2 cellular contexts compared by ENCODE assay signal in the genomic region with DNA sequence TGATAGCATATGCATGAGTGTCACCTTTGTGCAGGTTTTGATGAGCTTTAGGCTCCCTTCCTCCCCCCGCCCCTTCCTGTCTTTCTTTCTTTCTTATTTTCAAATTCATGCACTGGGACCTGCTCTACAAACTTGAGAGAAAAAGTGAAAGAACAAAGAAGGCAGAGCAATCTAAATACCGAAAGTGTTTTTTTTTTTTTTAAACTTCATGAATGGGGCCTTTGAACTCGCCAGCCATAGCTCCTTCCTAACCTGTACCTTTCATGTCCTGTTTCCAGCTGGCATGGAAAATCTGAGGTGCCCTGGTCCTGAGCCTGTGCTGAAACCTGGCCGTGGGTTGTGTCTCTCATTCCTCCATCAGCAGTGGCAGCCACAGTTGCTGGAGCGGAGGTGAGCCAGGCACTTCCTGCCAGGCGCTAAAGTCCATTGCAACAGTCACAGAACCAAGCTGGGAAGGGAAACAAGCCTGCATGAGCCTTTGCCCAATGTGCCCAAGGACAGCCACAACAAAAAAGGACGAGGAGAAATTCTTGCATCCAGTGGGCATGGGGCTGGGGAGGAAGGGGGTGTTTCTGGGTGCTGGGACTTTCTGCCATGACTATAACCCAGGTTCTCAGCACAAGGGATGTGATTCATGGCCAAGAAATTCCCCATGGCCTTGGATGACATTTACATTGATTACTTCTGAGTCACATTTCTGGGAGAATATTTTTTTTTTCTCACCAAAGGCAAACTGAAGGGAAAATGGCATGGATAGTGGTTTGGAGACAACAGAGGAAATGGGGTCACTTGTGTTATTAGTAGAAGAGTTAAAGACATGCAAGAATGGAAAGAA.
TF ChIP-seq lines count a peak whose summit lies in the region.

No MANE protein-coding gene starts in this region.

TF ChIP-seq in SK-N-SH, 30 proteins besides CTCF, POLR2A, EP300 and RAD21 (continued from another document):
- peak; percentile 78 for TF ChIP-seq POLR2AphosphoS5 (IDR thresholded peaks at IDR 0.05; ENCODE audit: low read depth, low read length)
- TF ChIP-seq, protein P1, sequence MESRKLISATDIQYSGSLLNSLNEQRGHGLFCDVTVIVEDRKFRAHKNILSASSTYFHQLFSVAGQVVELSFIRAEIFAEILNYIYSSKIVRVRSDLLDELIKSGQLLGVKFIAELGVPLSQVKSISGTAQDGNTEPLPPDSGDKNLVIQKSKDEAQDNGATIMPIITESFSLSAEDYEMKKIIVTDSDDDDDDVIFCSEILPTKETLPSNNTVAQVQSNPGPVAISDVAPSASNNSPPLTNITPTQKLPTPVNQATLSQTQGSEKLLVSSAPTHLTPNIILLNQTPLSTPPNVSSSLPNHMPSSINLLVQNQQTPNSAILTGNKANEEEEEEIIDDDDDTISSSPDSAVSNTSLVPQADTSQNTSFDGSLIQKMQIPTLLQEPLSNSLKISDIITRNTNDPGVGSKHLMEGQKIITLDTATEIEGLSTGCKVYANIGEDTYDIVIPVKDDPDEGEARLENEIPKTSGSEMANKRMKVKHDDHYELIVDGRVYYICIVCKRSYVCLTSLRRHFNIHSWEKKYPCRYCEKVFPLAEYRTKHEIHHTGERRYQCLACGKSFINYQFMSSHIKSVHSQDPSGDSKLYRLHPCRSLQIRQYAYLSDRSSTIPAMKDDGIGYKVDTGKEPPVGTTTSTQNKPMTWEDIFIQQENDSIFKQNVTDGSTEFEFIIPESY (IDR thresholded peaks at IDR 0.05; ENCODE audit: borderline replicate concordance, low read depth), result 0 out of 2 replicates have a peak, but pooled peaks have one; percentile 35
- TF ChIP-seq, protein P2, sequence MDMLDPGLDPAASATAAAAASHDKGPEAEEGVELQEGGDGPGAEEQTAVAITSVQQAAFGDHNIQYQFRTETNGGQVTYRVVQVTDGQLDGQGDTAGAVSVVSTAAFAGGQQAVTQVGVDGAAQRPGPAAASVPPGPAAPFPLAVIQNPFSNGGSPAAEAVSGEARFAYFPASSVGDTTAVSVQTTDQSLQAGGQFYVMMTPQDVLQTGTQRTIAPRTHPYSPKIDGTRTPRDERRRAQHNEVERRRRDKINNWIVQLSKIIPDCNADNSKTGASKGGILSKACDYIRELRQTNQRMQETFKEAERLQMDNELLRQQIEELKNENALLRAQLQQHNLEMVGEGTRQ (IDR thresholded peaks at IDR 0.05; ENCODE audit: borderline replicate concordance, low read depth, low read length), result no peak
- TF ChIP-seq GABPA (IDR thresholded peaks at IDR 0.05; ENCODE audit: low read depth), result no peak
- TF ChIP-seq NFIC (IDR thresholded peaks at IDR 0.05; ENCODE audit: borderline replicate concordance), result peak; percentile 89
- TF ChIP-seq RXRA (IDR thresholded peaks at IDR 0.05; ENCODE audit: borderline replicate concordance, low read depth), result peak; percentile 98
- no peak for TF ChIP-seq EZH2phosphoT487 (IDR thresholded peaks at IDR 0.05; ENCODE audit: borderline replicate concordance, low read depth)
- TF ChIP-seq, protein P3, sequence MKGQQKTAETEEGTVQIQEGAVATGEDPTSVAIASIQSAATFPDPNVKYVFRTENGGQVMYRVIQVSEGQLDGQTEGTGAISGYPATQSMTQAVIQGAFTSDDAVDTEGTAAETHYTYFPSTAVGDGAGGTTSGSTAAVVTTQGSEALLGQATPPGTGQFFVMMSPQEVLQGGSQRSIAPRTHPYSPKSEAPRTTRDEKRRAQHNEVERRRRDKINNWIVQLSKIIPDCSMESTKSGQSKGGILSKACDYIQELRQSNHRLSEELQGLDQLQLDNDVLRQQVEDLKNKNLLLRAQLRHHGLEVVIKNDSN (IDR thresholded peaks at IDR 0.05; ENCODE audit: borderline replicate concordance, low read depth), result no peak
- peak; percentile 98 for TF ChIP-seq JUND (IDR thresholded peaks at IDR 0.05)
- TF ChIP-seq, protein P4, sequence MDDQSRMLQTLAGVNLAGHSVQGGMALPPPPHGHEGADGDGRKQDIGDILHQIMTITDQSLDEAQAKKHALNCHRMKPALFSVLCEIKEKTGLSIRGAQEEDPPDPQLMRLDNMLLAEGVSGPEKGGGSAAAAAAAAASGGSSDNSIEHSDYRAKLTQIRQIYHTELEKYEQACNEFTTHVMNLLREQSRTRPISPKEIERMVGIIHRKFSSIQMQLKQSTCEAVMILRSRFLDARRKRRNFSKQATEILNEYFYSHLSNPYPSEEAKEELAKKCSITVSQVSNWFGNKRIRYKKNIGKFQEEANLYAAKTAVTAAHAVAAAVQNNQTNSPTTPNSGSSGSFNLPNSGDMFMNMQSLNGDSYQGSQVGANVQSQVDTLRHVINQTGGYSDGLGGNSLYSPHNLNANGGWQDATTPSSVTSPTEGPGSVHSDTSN (IDR thresholded peaks at IDR 0.05), result peak; percentile 89
- no peak for TF ChIP-seq FOXJ3 (CRISPR knock-in tag; IDR thresholded peaks at IDR 0.05)
- TF ChIP-seq MXI1 (IDR thresholded peaks at IDR 0.05; ENCODE audit: low read depth, low read length), result no peak
- peak; percentile 74; the same call in 1 of the 2 replicates for TF ChIP-seq FOXM1 (IDR thresholded peaks at IDR 0.05; ENCODE audit: low read depth)
- peak; percentile 97 for TF ChIP-seq FOSL2 (IDR thresholded peaks at IDR 0.05; ENCODE audit: borderline replicate concordance, low read depth)
- TF ChIP-seq SIN3A (IDR thresholded peaks at IDR 0.05; ENCODE audit: borderline replicate concordance, low read depth, low read length), result no peak
- peak; percentile 92 for TF ChIP-seq TEAD4 (IDR thresholded peaks at IDR 0.05; ENCODE audit: borderline replicate concordance, insufficient read depth)

TF ChIP-seq in H1, 55 proteins besides CTCF, POLR2A, EP300 and RAD21 (continued from another document):
- TF ChIP-seq, protein P5, sequence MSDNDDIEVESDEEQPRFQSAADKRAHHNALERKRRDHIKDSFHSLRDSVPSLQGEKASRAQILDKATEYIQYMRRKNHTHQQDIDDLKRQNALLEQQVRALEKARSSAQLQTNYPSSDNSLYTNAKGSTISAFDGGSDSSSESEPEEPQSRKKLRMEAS (IDR thresholded peaks at IDR 0.05), result no peak
- TF ChIP-seq RNF2 (IDR thresholded peaks at IDR 0.05; ENCODE audit: borderline replicate concordance, low read depth, low read length, missing control alignments, poor library complexity, severe bottlenecking), result no peak
- no peak for TF ChIP-seq TEAD4 (IDR thresholded peaks at IDR 0.05; ENCODE audit: low read depth, low read length)
- TF ChIP-seq SIRT6 (IDR thresholded peaks at IDR 0.05; ENCODE audit: low read length), result no peak
- no peak for TF ChIP-seq TAF7 (optimal IDR thresholded peaks at IDR 0.05; ENCODE audit: borderline replicate concordance, low read depth, low read length)
- TF ChIP-seq JUND (IDR thresholded peaks at IDR 0.05; ENCODE audit: low read length), result no peak
- no peak for TF ChIP-seq SRF (IDR thresholded peaks at IDR 0.05; ENCODE audit: low read depth, low read length)
- TF ChIP-seq, protein P2 (IDR thresholded peaks at IDR 0.05; ENCODE audit: low read length), result no peak
- TF ChIP-seq KDM5A (IDR thresholded peaks at IDR 0.05; ENCODE audit: low read length), result no peak
- TF ChIP-seq BRCA1 (IDR thresholded peaks at IDR 0.05; ENCODE audit: low read depth, low read length), result no peak
- no peak for TF ChIP-seq RBBP5 (IDR thresholded peaks at IDR 0.05; ENCODE audit: borderline replicate concordance, low read depth, low read length)
- no peak for TF ChIP-seq ZNF274 (IDR thresholded peaks at IDR 0.05; ENCODE audit: borderline replicate concordance, extremely low read depth, low read length)
- no peak for TF ChIP-seq RFX5 (IDR thresholded peaks at IDR 0.05; ENCODE audit: borderline replicate concordance, low read depth, low read length)
- TF ChIP-seq CHD2 (IDR thresholded peaks at IDR 0.05; ENCODE audit: low read length), result no peak
- no peak for TF ChIP-seq TAF1 (IDR thresholded peaks at IDR 0.05; ENCODE audit: low read depth, low read length)
- TF ChIP-seq CHD1 (IDR thresholded peaks at IDR 0.05; ENCODE audit: low read depth, low read length), result no peak
